Comparison of ENCODE assay signal across 1 cellular context in genomic region chr5:134905246-134905996, GRCh38.
TF ChIP-seq lines count a peak whose summit lies in the region.

No MANE protein-coding gene starts in this region.

TF ChIP-seq in HEK293, 187 proteins besides CTCF, POLR2A, EP300 and RAD21 (continued from another document):
- TF ChIP-seq ZBTB44 (tag by site-specific recombination; IDR thresholded peaks at IDR 0.05): peak; percentile 53; the same call in 1 of the 2 replicates
- TF ChIP-seq ZNF707 (tag by site-specific recombination; IDR thresholded peaks at IDR 0.05): no peak
- no peak for TF ChIP-seq ZNF280D (tag by site-specific recombination; IDR thresholded peaks at IDR 0.05)
- no peak for TF ChIP-seq PBX3 (CRISPR knock-in tag; IDR thresholded peaks at IDR 0.05)
- TF ChIP-seq BCL11A (tag by site-specific recombination; IDR thresholded peaks at IDR 0.05; ENCODE audit: low read depth): peak; percentile 42; the same call in 1 of the 2 replicates
- peak; percentile 58; the same call in 1 of the 2 replicates for TF ChIP-seq BCL11B (tag by site-specific recombination; IDR thresholded peaks at IDR 0.05; ENCODE audit: low read depth)
- peak; percentile 92 for TF ChIP-seq ZNF335 (tag by site-specific recombination; conservative IDR thresholded peaks at IDR 0.05)
- peak; percentile 80 for TF ChIP-seq ZNF501 (tag by site-specific recombination; IDR thresholded peaks at IDR 0.05)
